ENCODE assay signal across 21 cellular contexts in the genomic region with DNA sequence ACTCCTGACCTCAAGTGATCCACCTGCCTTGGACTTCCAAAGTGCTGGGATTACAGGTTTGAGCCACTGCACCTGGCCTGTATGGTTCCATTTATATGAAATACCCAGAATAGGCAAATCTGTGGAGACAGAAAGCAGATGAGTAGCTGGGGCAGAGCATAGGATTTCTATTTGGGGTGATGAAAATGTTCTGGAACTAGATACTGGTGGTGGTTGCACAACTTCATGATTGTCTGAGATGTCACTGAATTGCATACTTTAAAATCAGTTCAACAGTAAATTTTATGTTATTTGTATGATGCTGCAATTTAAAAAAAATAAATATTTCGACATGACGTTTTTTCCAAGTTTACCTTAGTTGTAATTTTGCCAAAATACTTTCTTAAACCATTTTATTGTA. TPM values are rescaled to one million over a fixed set of nuclear protein-coding genes. Genes with fewer than 3 reads are reported as not detected.
A peak's percentile ranks its signal among the peaks of the same experiment; 100 is the strongest.
DNase-seq lines count a peak whose midpoint lies in the region; ATAC-seq and TF ChIP-seq lines count a peak whose summit lies in the region.
"Had no signal": no experiment of that assay in that cellular context is flagged by ENCODE, and none has a peak within 500 bp of the region (broad histone marks: within the 10 kb centered on the region; RNA-seq: fewer than 3 reads in every experiment).

No MANE protein-coding gene starts in this region.

- ATAC-seq in omental fat pad (ENCODE audit: low FRiP score) (peak; percentile 77), HG03097 (IDR thresholded peaks at IDR 0.05; ENCODE audit: low FRiP score, unreplicated experiment) (no peak)
- ATAC-seq: Panc1 had no signal

- no peak overlapping the region for H3K4me3 Mint-ChIP-seq in endothelial cell (ENCODE audit: unreplicated experiment)
- H3K4me3 Mint-ChIP-seq: CD8-positive, alpha-beta memory T cell had no signal

- no peak overlapping the region for H3K27ac Mint-ChIP-seq in endothelial cell (ENCODE audit: unreplicated experiment)
- H3K27ac Mint-ChIP-seq: CD8-positive, alpha-beta memory T cell had no signal

- no peaks in the 10 kb centered on the region for H3K27me3 Mint-ChIP-seq in endothelial cell (ENCODE audit: unreplicated experiment)

- H3K36me3 Mint-ChIP-seq in endothelial cell (ENCODE audit: low read depth, unreplicated experiment) = no peaks in the 10 kb centered on the region

- DNase-seq in LHCN-M2 (ENCODE audit: low read depth) = peak; percentile 40
- peak; percentile 46 for DNase-seq in fibroblast of mammary gland (ENCODE audit: low read depth)
- no peak for DNase-seq in omental fat pad (ENCODE audit: low spot score)
- DNase-seq in endothelial cell (ENCODE audit: low spot score) = no peak
- no peak for DNase-seq in hippocampal formation (lab: John Stamatoyannopoulos, UW)
- no peak for DNase-seq in HPDE6-E6E7 (ENCODE audit: extremely low spot score)
- DNase-seq: ACHN; AML-193; C1 segment of cervical spinal cord; CD8-positive, alpha-beta memory T cell; DMS53; MV-4-11; NCI-H1105 treated with DMSO at 0.1 percent for 48 hours; NCI-H2081 treated with DMSO at 0.1 percent for 48 hours; NCI-H2171 treated with DMSO at 0.1 percent for 48 hours; NCI-H524 treated with DMSO at 0.1 percent for 48 hours; NCI-H82; SIG-M5; SK-N-SH had no signal

- no peak overlapping the region for H3K4me3 ChIP-seq in fibroblast of mammary gland (ENCODE audit: control insufficient read depth, low read depth, low read length)

- H3K9me3 Mint-ChIP-seq in endothelial cell (ENCODE audit: unreplicated experiment) = no peaks in the 10 kb centered on the region
- H3K9me3 Mint-ChIP-seq: CD8-positive, alpha-beta memory T cell had no signal

- peaks cover 2% of the 10 kb centered on the region for H3K4me1 Mint-ChIP-seq in endothelial cell (ENCODE audit: unreplicated experiment)
- H3K4me1 Mint-ChIP-seq: CD8-positive, alpha-beta memory T cell had no signal

- TF ChIP-seq CTCF in fibroblast of mammary gland (conservative IDR thresholded peaks at IDR 0.05; ENCODE audit: control insufficient read depth, insufficient read depth, low read depth, low read length) (no peak), omental fat pad (IDR thresholded peaks at IDR 0.05) (no peak), endothelial cell (IDR thresholded peaks at IDR 0.05; ENCODE audit: unreplicated experiment) (no peak)

RNA-seq across cellular contexts. Expression of a gene that starts 23.9 kb away (rescaled TPM):
- 18.9 and 35.2 TPM in 2 replicates for total RNA-seq in LHCN-M2 (2014; rRNA removed)
- 20.0 TPM for polyA plus RNA-seq in LHCN-M2 (2012)
- 100 to 1,000 TPM in 3 of 4 donors, 10 to 100 TPM in 1; 71.4 to 248 (median 151) TPM for total RNA-seq in omental fat pad
- 68.2 TPM for total RNA-seq in endothelial cell (ENCODE audit: unreplicated experiment)

RNA-seq across cellular contexts. Expression of a gene that starts 24.6 kb away (rescaled TPM):
- 17.7 and 18.3 TPM in 2 replicates for total RNA-seq in LHCN-M2 (2014; rRNA removed)
- 15.3 TPM for polyA plus RNA-seq in LHCN-M2 (2012)
- total RNA-seq in omental fat pad = 10 to 100 TPM; 24.1 to 57.8 (median 28.3) TPM
- total RNA-seq in endothelial cell (ENCODE audit: unreplicated experiment) = 32.2 TPM

Comparison
In these comparisons a context has a peak if more than half of its experiments do, and no peak if none do; other contexts are left out.
1. DNase-seq: peak in LHCN-M2 (single experiment) and fibroblast of mammary gland (single experiment); none in omental fat pad (single experiment), endothelial cell (single experiment), hippocampal formation (0 of 2) and HPDE6-E6E7 (single experiment).